Comparison of ENCODE assay signal across 10 cellular contexts in genomic region chr11:96306600-96306932, GRCh38. TPM values are rescaled to one million over a fixed set of nuclear protein-coding genes. Genes with fewer than 3 reads are reported as not detected.
DNase-seq lines count a peak whose midpoint lies in the region; ATAC-seq and TF ChIP-seq lines count a peak whose summit lies in the region.
"Had no signal": no experiment of that assay in that cellular context is flagged by ENCODE, and none has a peak within 500 bp of the region (broad histone marks: within the 10 kb centered on the region; RNA-seq: fewer than 3 reads in every experiment).

No MANE protein-coding gene starts in this region.

- H3K9me3 Mint-ChIP-seq in activated T-cell treated with anti-CD3 and anti-CD28 coated beads, Interleukin-2, amount 50 U/mL, for 72 hours, result no peaks in the 10 kb centered on the region
- H3K9me3 Mint-ChIP-seq in naive thymus-derived CD4-positive, alpha-beta T cell, result no peaks in the 10 kb centered on the region
- H3K9me3 Mint-ChIP-seq in type B pancreatic cell, result no peaks in the 10 kb centered on the region

- H3K4me3 ChIP-seq in choroid plexus epithelial cell (ENCODE audit: low read depth, low read length), result peak overlapping the region; percentile 14
- H3K4me3 ChIP-seq in naive thymus-derived CD4-positive, alpha-beta T cell (ENCODE audit: low read length), result no peak overlapping the region

- peaks cover 88% of the 10 kb centered on the region for H3K4me1 Mint-ChIP-seq in activated T-cell treated with anti-CD3 and anti-CD28 coated beads, Interleukin-2, amount 50 U/mL, for 72 hours (ENCODE audit: low read depth)
- H3K4me1 Mint-ChIP-seq in naive thymus-derived CD4-positive, alpha-beta T cell, result peaks cover 24 to 99% (median 91%) of the 10 kb centered on the region in 7 donors
- H3K4me1 Mint-ChIP-seq in type B pancreatic cell (ENCODE audit: unreplicated experiment), result peaks cover 53% of the 10 kb centered on the region

- TF ChIP-seq CTCF in choroid plexus epithelial cell (conservative IDR thresholded peaks at IDR 0.05; ENCODE audit: low read depth, low read length) (no peak), type B pancreatic cell (conservative IDR thresholded peaks at IDR 0.05) (no peak)

- CTCF ChIA-PET in naive thymus-derived CD4-positive, alpha-beta T cell (lab: Charles Lee), result interaction anchor here (1.0 to 2.5 kb wide), 6 partner anchors 9 to 92 kb away, joined by 3 to 14 read pairs (median 4); partner anchors contain the start of gene MAML2

- DNase-seq in activated T-cell treated with anti-CD3 and anti-CD28 coated beads, Interleukin-2, amount 50 U/mL, for 72 hours, result no peak
- DNase-seq in activated T-cell treated with anti-CD3 and anti-CD28 coated beads for 4 hours (no peak), choroid plexus epithelial cell (ENCODE audit: low read depth) (no peak), type B pancreatic cell (ENCODE audit: extremely low spot score, unreplicated experiment) (no peak), T-helper 9 cell (no peak)
- DNase-seq in naive thymus-derived CD4-positive, alpha-beta T cell, result no peak
- DNase-seq: activated CD4-positive, CD25-positive, alpha-beta regulatory T cell treated with anti-CD3 and anti-CD28 coated beads, Interleukin-2, amount 50 U/mL, for 72 hours had no signal

- no peaks in the 10 kb centered on the region for H3K27me3 ChIP-seq in naive thymus-derived CD4-positive, alpha-beta T cell (ENCODE audit: control insufficient read depth in 2 of 2, insufficient read depth in 2 of 2, low read length in 2 of 2)

- peak in 1 of 2 donors; percentile 10 for ATAC-seq in activated T-cell treated with anti-CD3 and anti-CD28 coated beads, Interleukin-2, amount 50 U/mL, for 72 hours (replicated peaks in 1 of 2)
- ATAC-seq in naive thymus-derived CD4-positive, alpha-beta T cell, result no peak
- ATAC-seq in GM19467 (IDR thresholded peaks at IDR 0.05; ENCODE audit: unreplicated experiment) (no peak), HG02798 (IDR thresholded peaks at IDR 0.05; ENCODE audit: poor library complexity, unreplicated experiment) (no peak)

- peaks cover 3 to 32% of the 10 kb centered on the region in 2 donors for H3K4me1 ChIP-seq in naive thymus-derived CD4-positive, alpha-beta T cell (ENCODE audit: control insufficient read depth in 2 of 2, insufficient read depth in 2 of 2, low read length in 2 of 2)

- intact Hi-C loops in naive thymus-derived CD4-positive, alpha-beta T cell (cut with micrococcal nuclease), result loop anchor here in 1 of 2 donors (2.0 kb wide), 1 partner anchor 24 kb away; no protein-coding TSS in a partner anchor

- no peaks in the 10 kb centered on the region for H3K27me3 Mint-ChIP-seq in activated T-cell treated with anti-CD3 and anti-CD28 coated beads, Interleukin-2, amount 50 U/mL, for 72 hours (ENCODE audit: low read depth)
- H3K27me3 Mint-ChIP-seq in naive thymus-derived CD4-positive, alpha-beta T cell, result no peaks in the 10 kb centered on the region
- no peaks in the 10 kb centered on the region for H3K27me3 Mint-ChIP-seq in type B pancreatic cell
- H3K27me3 Mint-ChIP-seq: B cell had no signal

- no peaks in the 10 kb centered on the region for H3K9me3 ChIP-seq in naive thymus-derived CD4-positive, alpha-beta T cell (ENCODE audit: control insufficient read depth in 2 of 3, low read length in 3 of 3)

- POLR2A ChIA-PET in naive thymus-derived CD4-positive, alpha-beta T cell (lab: Charles Lee), result interaction anchor here (0.6 to 1.2 kb wide), 7 partner anchors 8 to 41 kb away, joined by 3 to 4 read pairs (median 3); no protein-coding TSS in a partner anchor

- peaks cover 2 to 4% of the 10 kb centered on the region in 2 donors for H3K36me3 Mint-ChIP-seq in activated T-cell treated with anti-CD3 and anti-CD28 coated beads, Interleukin-2, amount 50 U/mL, for 72 hours (ENCODE audit: insufficient read depth in 2 of 2)
- H3K36me3 Mint-ChIP-seq in naive thymus-derived CD4-positive, alpha-beta T cell, result peaks cover 0 to 21% (median 5%) of the 10 kb centered on the region in 5 donors
- peaks cover 5% of the 10 kb centered on the region for H3K36me3 Mint-ChIP-seq in type B pancreatic cell

- H3K36me3 ChIP-seq in naive thymus-derived CD4-positive, alpha-beta T cell (ENCODE audit: control insufficient read depth in 2 of 3, insufficient read depth in 3 of 3, low read length in 3 of 3), result no peaks in the 10 kb centered on the region

- H3K27ac ChIP-seq in naive thymus-derived CD4-positive, alpha-beta T cell (ENCODE audit: low read depth, low read length), result peak overlapping the region; percentile 56

- no peak overlapping the region for H3K27ac Mint-ChIP-seq in activated T-cell treated with anti-CD3 and anti-CD28 coated beads, Interleukin-2, amount 50 U/mL, for 72 hours
- peak overlapping the region in 8 of 9 donors; percentile 48 to 91 (median 86) for H3K27ac Mint-ChIP-seq in naive thymus-derived CD4-positive, alpha-beta T cell
- H3K27ac Mint-ChIP-seq in type B pancreatic cell, result peak overlapping the region; percentile 86
- H3K27ac Mint-ChIP-seq: B cell had no signal

- H3K4me3 Mint-ChIP-seq in activated T-cell treated with anti-CD3 and anti-CD28 coated beads, Interleukin-2, amount 50 U/mL, for 72 hours, result peak overlapping the region; percentile 64 to 70
- H3K4me3 Mint-ChIP-seq in naive thymus-derived CD4-positive, alpha-beta T cell, result peak overlapping the region in 8 of 10 donors; percentile 63 to 91 (median 80)
- H3K4me3 Mint-ChIP-seq in type B pancreatic cell, result peak overlapping the region; percentile 69

RNA-seq across cellular contexts. Expression of gene MAML2, which starts 36.4 kb away (rescaled TPM):
- total RNA-seq in activated T-cell treated with anti-CD3 and anti-CD28 coated beads, Interleukin-2, amount 50 U/mL, for 72 hours, result 10 to 100 TPM; 30.5 to 34.6 TPM
- total RNA-seq in naive thymus-derived CD4-positive, alpha-beta T cell, result 10 to 100 TPM; 15.6 to 81.3 (median 68.2) TPM
- 10 to 100 TPM; 12.6 to 38.6 TPM for polyA plus RNA-seq in naive thymus-derived CD4-positive, alpha-beta T cell
- 20.8 and 33.6 TPM in 2 replicates for total RNA-seq in type B pancreatic cell (ENCODE audit: low replicate concordance)
